27 cellular contexts compared by ENCODE assay signal in genomic region chr6:1569377-1569776, GRCh38.
"Had no signal": no experiment of that assay in that cellular context is flagged by ENCODE, and none has a peak within 500 bp of the region (broad histone marks: within the 10 kb centered on the region; RNA-seq: fewer than 3 reads in every experiment).

No MANE protein-coding gene starts in this region.

- H3K27ac ChIP-seq: stomach, suprapubic skin, testis, thoracic aorta, thyroid gland, tibial artery, tibial nerve, transverse colon, upper lobe of left lung, upper lobe of right lung, uterus, vagina had no signal

- ATAC-seq: stimulated activated effector memory CD8-positive, alpha-beta T cell treated with anti-CD3 and anti-CD28 coated beads, Interleukin-12 subunit alpha, Interleukin-12 subunit beta, amount 100 ng/mL, for 72 hours; stimulated activated memory B cell treated with anti-CD40 and anti-IgM and Interleukin-4, amounts not matched to agents 10 μg/mL and 1 μg/mL and 100 μg/mL, for 72 hours; stimulated activated naive B cell treated with anti-CD40 and anti-IgM and Interleukin-4, amounts not matched to agents 10 μg/mL and 1 μg/mL and 100 μg/mL, for 72 hours; stimulated activated naive CD8-positive, alpha-beta T cell treated with anti-CD3 and anti-CD28 coated beads, Interleukin-15, amount 100 ng/mL, for 72 hours; stimulated activated naive CD8-positive, alpha-beta T cell treated with anti-CD3 and anti-CD28 coated beads, Interleukin-15, Interleukin-2, amounts not matched to agents 100 U/mL and 50 U/mL, for 24 hours; upper lobe of right lung had no signal

- H3K9me3 ChIP-seq: testis, thyroid gland, vagina had no signal

- FAIRE-seq: urothelium cell line had no signal

- DNase-seq: stimulated activated CD4-positive, alpha-beta T cell treated with anti-CD3 and anti-CD28 coated beads, Interleukin-2, amount 100 ng/mL, for 48 hours; stimulated activated CD4-positive, alpha-beta T cell treated with anti-CD3 and anti-CD28 coated beads, Interleukin-4, amount 100 ng/mL, for 1 hour; stimulated activated CD4-positive, alpha-beta T cell treated with anti-CD3 and anti-CD28 coated beads, Interleukin-4, amount 100 ng/mL, for 24 hours; stimulated activated CD4-positive, alpha-beta T cell treated with anti-CD3 and anti-CD28 coated beads, Interleukin-4, amount 100 ng/mL, for 4 hours; stimulated activated CD8-positive, alpha-beta memory T cell treated with anti-CD3 and anti-CD28 coated beads, Interleukin-4, amount 100 ng/mL, for 48 hours; stimulated activated naive B cell treated with anti-CD40 and anti-IgM and Interleukin-4, amounts not matched to agents 10 μg/mL and 1 μg/mL and 100 μg/mL, for 72 hours; stimulated activated naive CD4-positive, alpha-beta T cell; stimulated activated naive CD4-positive, alpha-beta T cell treated with Interleukin-2 at 50 U/mL for 16 hours; stimulated activated naive CD8-positive, alpha-beta T cell treated with anti-CD3 and anti-CD28 coated beads, Interleukin-15, amount 100 ng/mL, for 72 hours; stimulated activated naive CD8-positive, alpha-beta T cell treated with anti-CD3 and anti-CD28 coated beads, Interleukin-15, Interleukin-2, amounts not matched to agents 100 U/mL and 50 U/mL, for 24 hours; stomach; substantia nigra; testis; thyroid gland; tibial artery; transverse colon; trophoblast cell; upper lobe of left lung; upper lobe of right lung; uterus had no signal

- H3K36me3 ChIP-seq: stomach, suprapubic skin, thoracic aorta, thyroid gland, tibial artery, tibial nerve, transverse colon, upper lobe of left lung, upper lobe of right lung, uterus, vagina had no signal

- H3K4me1 ChIP-seq: stomach, testis, transverse colon, upper lobe of left lung, upper lobe of right lung, uterus, vagina had no signal

- H3K4me3 ChIP-seq: stomach, suprapubic skin, testis, thoracic aorta, thyroid gland, tibial artery, tibial nerve, transverse colon, upper lobe of left lung, upper lobe of right lung, uterus, vagina had no signal

- H3K27me3 ChIP-seq: stomach, suprapubic skin, testis, thyroid gland, tibial artery, tibial nerve, transverse colon, upper lobe of left lung, upper lobe of right lung, uterus, vagina had no signal
